ENCODE assay signal across 8 cellular contexts in the genomic region with DNA sequence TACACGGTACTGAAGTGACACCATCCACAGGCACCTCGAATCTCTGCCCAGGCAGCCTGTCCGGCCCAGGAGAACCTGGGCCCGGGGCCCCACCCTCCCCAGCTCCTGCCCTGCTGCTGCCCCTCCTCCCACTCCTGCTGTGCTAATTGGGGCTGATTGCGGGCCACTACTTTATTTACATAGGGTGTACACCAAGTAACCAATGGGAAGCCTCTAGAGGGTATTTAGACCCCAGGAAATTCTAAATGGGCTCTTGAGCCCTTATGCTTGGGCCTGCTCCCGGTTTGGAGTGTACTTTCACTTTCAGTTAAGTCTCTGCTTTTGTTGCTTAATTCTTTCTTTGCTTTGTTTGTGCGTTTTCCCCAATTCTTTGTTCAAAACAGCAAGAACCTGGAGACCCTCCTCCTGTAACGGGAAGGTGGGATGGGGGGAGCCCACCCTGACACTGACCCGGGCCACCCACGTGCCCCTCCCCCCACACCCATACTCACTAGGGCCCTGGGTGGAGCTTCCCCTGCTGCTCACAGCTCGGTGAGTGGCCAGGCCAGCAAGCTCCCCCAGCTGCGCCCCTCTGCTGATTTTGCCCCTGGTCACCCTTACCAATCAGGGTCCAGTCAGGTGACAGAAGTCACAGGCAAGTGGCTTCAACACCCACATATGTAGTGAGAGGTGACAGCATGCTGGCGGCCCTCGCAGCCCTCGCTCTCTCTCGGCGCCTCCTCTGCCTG. TPM values are rescaled to one million over a fixed set of nuclear protein-coding genes. Genes with fewer than 3 reads are reported as not detected.
DNase-seq lines count a peak whose midpoint lies in the region; ATAC-seq, FAIRE-seq and TF ChIP-seq lines count a peak whose summit lies in the region.

No MANE protein-coding gene starts in this region.

- no peak overlapping the region for H3K9ac ChIP-seq in H1 (replicated peaks in 1 of 4; ENCODE audit: extremely low read depth in 1 of 4, low read depth in 3 of 4, low read length in 3 of 4)

- H3K27me3 ChIP-seq in H1 (replicated peaks in 1 of 4; ENCODE audit: control insufficient read depth in 3 of 4, extremely low read depth in 1 of 4, insufficient read depth in 3 of 4, low read length in 3 of 4): no peaks in the 10 kb centered on the region

- H3K14ac ChIP-seq in H1 (ENCODE audit: insufficient read length): no peak overlapping the region

- no peak overlapping the region for H4K8ac ChIP-seq in H1 (ENCODE audit: extremely low read depth, insufficient read depth, low read length)

- no peak overlapping the region for H2BK120ac ChIP-seq in H1 (replicated peaks; ENCODE audit: low read depth, low read length)

- no peak overlapping the region for H3K4me2 ChIP-seq in H1 (ENCODE audit: insufficient read depth in 1 of 2, low read depth in 2 of 2, low read length in 2 of 2)

- TF ChIP-seq EP300 in H1 (IDR thresholded peaks at IDR 0.05; ENCODE audit: borderline replicate concordance in 1 of 2, low read depth in 2 of 2, low read length in 2 of 2): no peak

- no peaks in the 10 kb centered on the region for H3K36me3 ChIP-seq in H1 (ENCODE audit: control insufficient read depth in 2 of 4, insufficient read depth in 4 of 4, low read length in 3 of 4)

- intact Hi-C loops in sciatic nerve (cut with DNase I): no loop called here

- H3K4me3 ChIP-seq in H1 (ENCODE audit: extremely low read depth in 1 of 4, insufficient read depth in 2 of 4, low read depth in 3 of 4, low read length in 4 of 4): no peak overlapping the region

- no peak overlapping the region for H2BK15ac ChIP-seq in H1 (ENCODE audit: low read length)

- no peak for TF ChIP-seq POLR2A in H1 (IDR thresholded peaks at IDR 0.05; ENCODE audit: control extremely low read depth in 1 of 2, low read depth in 2 of 2, low read length in 2 of 2)

- no peak overlapping the region for H2BK12ac ChIP-seq in H1 (ENCODE audit: low read depth, low read length)

- TF ChIP-seq CTCF in H1 (IDR thresholded peaks at IDR 0.05; ENCODE audit: control extremely low read depth in 1 of 3, insufficient read depth in 1 of 3, low read depth in 1 of 3, low read length in 3 of 3): no peak

- DNase-seq in NCI-H146 (lab: John Stamatoyannopoulos, UW) (peak; percentile 41), NCI-H146 treated with DMSO at 0.1 percent for 48 hours (lab: John Stamatoyannopoulos, UW; ENCODE audit: unreplicated experiment) (no peak), NCI-H774 (lab: John Stamatoyannopoulos, UW) (peak; percentile 52), H1 (ENCODE audit: low read depth in 1 of 2, low spot score in 2 of 2) (no peak), sciatic nerve (ENCODE audit: low spot score) (no peak), GM19239 (ENCODE audit: insufficient read length, low spot score) (no peak)
- no peak for DNase-seq in activated effector memory CD4-positive, alpha-beta T cell treated with Interleukin-2 at 50 U/mL for 16 hours

- H3K79me1 ChIP-seq in H1 (ENCODE audit: low read depth, low read length): no peaks in the 10 kb centered on the region

- H3K79me2 ChIP-seq in H1 (ENCODE audit: control insufficient read depth in 1 of 2, insufficient read depth in 2 of 2, low read length in 2 of 2): no peaks in the 10 kb centered on the region

- H3K4me1 ChIP-seq in H1 (replicated peaks in 1 of 4; ENCODE audit: control insufficient read depth in 3 of 4, insufficient read depth in 4 of 4, low read length in 3 of 4): no peaks in the 10 kb centered on the region

- no peaks in the 10 kb centered on the region for H4K20me1 ChIP-seq in H1 (replicated peaks in 1 of 2; ENCODE audit: control insufficient read depth in 1 of 2, insufficient read depth in 2 of 2, low read length in 2 of 2)

- H3K56ac ChIP-seq in H1 (replicated peaks; ENCODE audit: insufficient read length, low read depth, low read length): no peak overlapping the region

- ATAC-seq in sciatic nerve (peak; percentile 34), HG03135 (IDR thresholded peaks at IDR 0.05; ENCODE audit: unreplicated experiment) (no peak)

- H2AFZ ChIP-seq in H1 (ENCODE audit: low read length): no peak overlapping the region

- WGBS in H1 (ENCODE audit: extremely low coverage in 1 of 2, insufficient coverage in 1 of 2, insufficient read length in 1 of 2, insufficient replicate concordance in 2 of 2, low coverage in 1 of 2, low lambda C conversion rate in 2 of 2, missing lambda C conversion rate in 1 of 2), 2 experiments: 86% methylated on average over 11 of the region's 17 CpGs; no CpG with 5 or more reads in 1 of the 2 experiments

- H4K91ac ChIP-seq in H1 (replicated peaks; ENCODE audit: insufficient read length, low read length): no peak overlapping the region

- no peak overlapping the region for H2AK5ac ChIP-seq in H1 (ENCODE audit: low read depth, low read length)

- H3K9me3 ChIP-seq in H1 (ENCODE audit: insufficient read depth in 2 of 2, low read depth in 1 of 2, low read length in 1 of 2): peaks cover 0 to 18% of the 10 kb centered on the region in 2 experiments; a peak in 1 of 4 replicates

- no peak overlapping the region for H3K4ac ChIP-seq in H1 (replicated peaks; ENCODE audit: insufficient read length, low read depth, low read length)

- H2BK20ac ChIP-seq in H1 (ENCODE audit: low read length): no peak overlapping the region

- H4K5ac ChIP-seq in H1 (ENCODE audit: insufficient read length, low read depth, low read length): no peak overlapping the region

- POLR2A ChIA-PET in H1 (lab: Charles Lee; ENCODE audit: partially characterized antibody): interaction anchor here (0.6 to 2.4 kb wide), 5 partner anchors 8 to 94 kb away, joined by 3 to 11 read pairs (median 6); a partner anchor contains a TSS

- no peak overlapping the region for H3K23ac ChIP-seq in H1 (ENCODE audit: insufficient read length)

- CTCF ChIA-PET in H1 (lab: Charles Lee; ENCODE audit: partially characterized antibody): no interaction called here

- no peaks in the 10 kb centered on the region for H3K23me2 ChIP-seq in H1 (ENCODE audit: low read depth, low read length)

- peak overlapping the region; percentile 39; the same call in 1 of the 2 replicates for H2BK5ac ChIP-seq in H1 (ENCODE audit: low read depth, low read length)

- no peak for FAIRE-seq in H1 (lab: Jason Lieb, UNC)
- no peak for FAIRE-seq in GM19239 (lab: Jason Lieb, UNC)

- no peak for TF ChIP-seq RAD21 in H1 (IDR thresholded peaks at IDR 0.05 in 1 of 2, conservative IDR thresholded peaks at IDR 0.05 in 1 of 2; ENCODE audit: low read depth in 2 of 2, low read length in 2 of 2)

- H3K27ac ChIP-seq in H1 (ENCODE audit: low read depth, low read length): no peak overlapping the region

- H3K18ac ChIP-seq in H1 (ENCODE audit: extremely low read depth, low read length): no peak overlapping the region; the same call in 1 of the 2 replicates

TF ChIP-seq in H1, 55 proteins besides CTCF, POLR2A, EP300 and RAD21:
- TF ChIP-seq MAFK (IDR thresholded peaks at IDR 0.05; ENCODE audit: low read depth, low read length) (no peak), KDM1A (IDR thresholded peaks at IDR 0.05; ENCODE audit: borderline replicate concordance, low read length) (no peak), BCL11A (IDR thresholded peaks at IDR 0.05; ENCODE audit: low read depth in 2 of 2, low read length in 2 of 2) (no peak), TAF7 (optimal IDR thresholded peaks at IDR 0.05; ENCODE audit: borderline replicate concordance, low read depth, low read length) (no peak), GABPA (IDR thresholded peaks at IDR 0.05; ENCODE audit: borderline replicate concordance, insufficient read depth, low read length) (no peak), SP2 (IDR thresholded peaks at IDR 0.05; ENCODE audit: low read length) (no peak), ZNF274 (IDR thresholded peaks at IDR 0.05; ENCODE audit: borderline replicate concordance, extremely low read depth, low read length) (no peak), SUZ12 (IDR thresholded peaks at IDR 0.05; ENCODE audit: low read length) (no peak), EGR1 (IDR thresholded peaks at IDR 0.05; ENCODE audit: borderline replicate concordance, low read depth, low read length) (no peak), KDM4A (IDR thresholded peaks at IDR 0.05; ENCODE audit: low read depth, low read length, severe bottlenecking) (no peak), FOSL1 (IDR thresholded peaks at IDR 0.05; ENCODE audit: insufficient read depth, low read depth, low read length) (no peak), CEBPB (IDR thresholded peaks at IDR 0.05; ENCODE audit: low read depth, low read length) (no peak)

RNA-seq across cellular contexts. Expression of a gene that starts 9.4 kb away (rescaled TPM):
- total RNA-seq in H1 (2021; fragmentation: NEBNext Ultra II Directional; extraction: Animal tissue kit (Norgen Biotek cat#: 25700)): not detected in 2 replicates
- 0.09 and 0.19 TPM in 2 replicates for polyA plus RNA-seq in H1 (2011; rRNA removed)
- polyA plus RNA-seq in H1 (2011; cell fraction: cytosol; rRNA removed): 0.04 TPM
- polyA plus RNA-seq in H1 (2011; cell fraction: nucleus; rRNA removed): 0.63 TPM
- 0.32 TPM in 1 of 4 replicates, not detected in the others for polyA plus RNA-seq in H1 (2012, experiment 1 of 2)
- not detected for polyA plus RNA-seq in H1 (2012, experiment 2 of 2)
- polyA plus RNA-seq in H1 (2013, experiment 1 of 2): 0.02 TPM
- not detected for polyA plus RNA-seq in H1 (2013, experiment 2 of 2)
- 0.20 and 0.82 TPM in 2 replicates for polyA minus RNA-seq in H1 (2011; rRNA and poly(A)+ RNA removed)
- polyA minus RNA-seq in H1 (2011; cell fraction: cytosol; rRNA and poly(A)+ RNA removed): not detected
- 0.40 TPM for polyA minus RNA-seq in H1 (2011; cell fraction: nucleus; rRNA and poly(A)+ RNA removed)
- total RNA-seq in sciatic nerve: 1.3 TPM

RNA-seq across cellular contexts. Expression of a gene that starts 10.0 kb away (rescaled TPM):
- total RNA-seq in H1 (2021; fragmentation: NEBNext Ultra II Directional; extraction: Animal tissue kit (Norgen Biotek cat#: 25700)): 17.0 and 20.4 TPM in 2 replicates
- 9.1 and 10.9 TPM in 2 replicates for polyA plus RNA-seq in H1 (2011; rRNA removed)
- polyA plus RNA-seq in H1 (2011; cell fraction: cytosol; rRNA removed): 14.1 TPM
- polyA plus RNA-seq in H1 (2011; cell fraction: nucleus; rRNA removed): 19.0 TPM
- polyA plus RNA-seq in H1 (2012, experiment 1 of 2): 10.9 to 19.6 TPM (median 11.2 TPM) in 4 replicates
- 1.0 TPM for polyA plus RNA-seq in H1 (2012, experiment 2 of 2)
- polyA plus RNA-seq in H1 (2013, experiment 1 of 2): 16.5 TPM
- polyA plus RNA-seq in H1 (2013, experiment 2 of 2): 14.4 TPM
- polyA minus RNA-seq in H1 (2011; rRNA and poly(A)+ RNA removed): 13.2 and 14.7 TPM in 2 replicates
- 10.9 TPM for polyA minus RNA-seq in H1 (2011; cell fraction: cytosol; rRNA and poly(A)+ RNA removed)
- polyA minus RNA-seq in H1 (2011; cell fraction: nucleus; rRNA and poly(A)+ RNA removed): 37.1 TPM
- total RNA-seq in sciatic nerve: 46.3 TPM

Comparison
In these comparisons a context has a peak if more than half of its experiments do, and no peak if none do; other contexts are left out.
1. DNase-seq: peak in NCI-H146 (single experiment) and NCI-H774 (single experiment); none in NCI-H146 treated with DMSO at 0.1 percent for 48 hours (single experiment), H1 (0 of 2), sciatic nerve (single experiment), activated effector memory CD4-positive, alpha-beta T cell treated with Interleukin-2 at 50 U/mL for 16 hours (single experiment) and GM19239 (single experiment).